29 cellular contexts compared by ENCODE assay signal in the genomic region with DNA sequence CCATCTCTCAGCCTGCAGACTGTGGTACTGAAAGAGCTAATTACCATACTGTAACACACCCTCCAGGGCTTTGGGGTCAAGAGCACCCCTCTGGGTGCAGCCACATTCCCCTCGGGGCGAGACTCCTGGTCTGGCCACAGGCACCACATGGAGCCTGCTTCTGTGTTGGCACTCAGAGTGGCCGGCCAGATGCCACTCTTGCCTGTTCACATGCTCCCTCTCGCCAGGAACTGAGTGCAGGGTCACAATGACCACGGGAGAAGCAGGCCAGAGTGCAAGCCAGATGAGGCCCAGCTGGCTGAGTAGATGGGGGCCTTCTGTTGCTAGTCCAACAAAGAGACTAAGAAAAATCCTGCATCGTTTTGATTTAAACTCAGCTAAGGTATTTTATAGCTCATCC.
DNase-seq lines count a peak whose midpoint lies in the region; ATAC-seq, FAIRE-seq and TF ChIP-seq lines count a peak whose summit lies in the region.
"Had no signal": no experiment of that assay in that cellular context is flagged by ENCODE, and none has a peak within 500 bp of the region (broad histone marks: within the 10 kb centered on the region; RNA-seq: fewer than 3 reads in every experiment).

No MANE protein-coding gene starts in this region.

- no peaks in the 10 kb centered on the region for H3K9me3 ChIP-seq in H1 (ENCODE audit: insufficient read depth in 2 of 2, low read depth in 1 of 2, low read length in 1 of 2)
- no peaks in the 10 kb centered on the region for H3K9me3 ChIP-seq in trophoblast cell (ENCODE audit: insufficient read depth, low read depth, low read length)
- H3K9me3 ChIP-seq: A549, Caco-2, Peyer's patch had no signal

- H3K18ac ChIP-seq in H1 (ENCODE audit: extremely low read depth, low read length) (peak overlapping the region; percentile 24; the same call in 1 of the 2 replicates), trophoblast cell (ENCODE audit: low read length) (peak overlapping the region; percentile 86)

- no peak overlapping the region for H3K27ac ChIP-seq in H1 (ENCODE audit: low read depth, low read length)
- H3K27ac ChIP-seq in trophoblast cell (ENCODE audit: low read depth, low read length), result no peak overlapping the region
- H3K27ac ChIP-seq: A549, C4-2B, Peyer's patch, SK-N-MC had no signal

- H2BK20ac ChIP-seq in H1 (ENCODE audit: low read length), result no peak overlapping the region

- DNase-seq in NCI-H69 (lab: John Stamatoyannopoulos, UW) (peak; percentile 46), H1 (ENCODE audit: low read depth in 1 of 2, low spot score in 2 of 2) (no peak), trophoblast cell (no peak), iPS-NIHi11 (ENCODE audit: low spot score) (no peak)
- no peak for DNase-seq in natural killer cell treated with Interleukin-12 subunit alpha and Interleukin-12 subunit beta and Interleukin-15 and Interleukin-18, amount 100 ng/mL, for 72 hours (ENCODE audit: low spot score)
- no peak for DNase-seq in stimulated activated CD4-positive, alpha-beta T cell treated with anti-CD3 and anti-CD28 coated beads, Interleukin-2, amount 100 ng/mL, for 48 hours
- DNase-seq: Caco-2; CD8-positive, alpha-beta T cell; DMS 273 treated with DMSO at 0.1 percent for 48 hours; DMS79; EL; GDM1; HCEC 1CT; IMR-90; KG1; NCI-H1048; NCI-H1694; NCI-H2029 treated with DMSO at 0.1 percent for 48 hours; NCI-H446 treated with DMSO at 0.1 percent for 48 hours; NCI-H526; OCI-M1; Peyer's patch; SIG-M5 had no signal

- H3K27ac Mint-ChIP-seq in natural killer cell treated with Interleukin-12 subunit alpha and Interleukin-12 subunit beta and Interleukin-15 and Interleukin-18, amount 100 ng/mL, for 72 hours, result no peak overlapping the region
- H3K27ac Mint-ChIP-seq: CD8-positive, alpha-beta T cell; GM23338 had no signal

- no peak for ATAC-seq in natural killer cell treated with Interleukin-12 subunit alpha and Interleukin-12 subunit beta and Interleukin-15 and Interleukin-18, amount 100 ng/mL, for 72 hours
- no peak for ATAC-seq in HG03196 (IDR thresholded peaks at IDR 0.05; ENCODE audit: unreplicated experiment)
- ATAC-seq: A549; CD8-positive, alpha-beta T cell; GM12878; GM23338 had no signal

- CTCF ChIA-PET in H1 (lab: Charles Lee; ENCODE audit: partially characterized antibody), result interaction anchor here (0.7 to 1.7 kb wide), 5 partner anchors 10 to 346 kb away, joined by 3 to 5 read pairs (median 3); no protein-coding TSS in a partner anchor

- H2AFZ ChIP-seq in H1 (ENCODE audit: low read length), result peak overlapping the region; percentile 96; the same call in 1 of the 2 replicates
- H2AFZ ChIP-seq in trophoblast cell (ENCODE audit: insufficient read depth, low read length, poor library complexity), result no peak overlapping the region
- H2AFZ ChIP-seq: GM23338 had no signal

- H3K23ac ChIP-seq in H1 (ENCODE audit: insufficient read length) (no peak overlapping the region), trophoblast cell (ENCODE audit: low read length) (no peak overlapping the region)

- WGBS in H1 (ENCODE audit: extremely low coverage in 1 of 2, insufficient coverage in 1 of 2, insufficient read length in 1 of 2, insufficient replicate concordance in 2 of 2, low coverage in 1 of 2, low lambda C conversion rate in 2 of 2, missing lambda C conversion rate in 1 of 2), 2 experiments, result 86% methylated on average over 6 of the region's 6 CpGs; no CpG with 5 or more reads in 1 of the 2 experiments
- no CpG with 5 or more reads among the region's 6 CpGs for WGBS in trophoblast cell (ENCODE audit: extremely low coverage, insufficient coverage, insufficient read length)

- no peaks in the 10 kb centered on the region for H3K27me3 Mint-ChIP-seq in natural killer cell treated with Interleukin-12 subunit alpha and Interleukin-12 subunit beta and Interleukin-15 and Interleukin-18, amount 100 ng/mL, for 72 hours

- H4K12ac ChIP-seq in trophoblast cell (ENCODE audit: low read depth, low read length), result peak overlapping the region; percentile 36

- H3K79me2 ChIP-seq in H1 (ENCODE audit: control insufficient read depth in 1 of 2, insufficient read depth in 2 of 2, low read length in 2 of 2) (no peaks in the 10 kb centered on the region), trophoblast cell (ENCODE audit: control insufficient read depth, insufficient read depth, low read length, poor library complexity) (no peaks in the 10 kb centered on the region)

- H3K4me2 ChIP-seq in H1 (ENCODE audit: insufficient read depth in 1 of 2, low read depth in 2 of 2, low read length in 2 of 2), result no peak overlapping the region
- no peak overlapping the region for H3K4me2 ChIP-seq in trophoblast cell (ENCODE audit: low read length)
- H3K4me2 ChIP-seq: A549, GM23338 had no signal

- H3K36me3 Mint-ChIP-seq in natural killer cell treated with Interleukin-12 subunit alpha and Interleukin-12 subunit beta and Interleukin-15 and Interleukin-18, amount 100 ng/mL, for 72 hours, result peaks cover 4% of the 10 kb centered on the region
- H3K36me3 Mint-ChIP-seq: CD8-positive, alpha-beta T cell had no signal

- H3K4ac ChIP-seq in H1 (replicated peaks; ENCODE audit: insufficient read length, low read depth, low read length) (no peak overlapping the region), trophoblast cell (ENCODE audit: low read depth, low read length) (no peak overlapping the region)

- no peaks in the 10 kb centered on the region for H3K23me2 ChIP-seq in H1 (ENCODE audit: low read depth, low read length)

- H2BK5ac ChIP-seq in H1 (ENCODE audit: low read depth, low read length) (0 out of 2 replicates have a peak overlapping the region, but pooled peaks have one; percentile 18), trophoblast cell (ENCODE audit: low read depth, low read length, poor library complexity) (peak overlapping the region; percentile 31)

- H2BK15ac ChIP-seq in H1 (ENCODE audit: low read length), result 0 out of 2 replicates have a peak overlapping the region, but pooled peaks have one; percentile 36

- H3K4me1 Mint-ChIP-seq in natural killer cell treated with Interleukin-12 subunit alpha and Interleukin-12 subunit beta and Interleukin-15 and Interleukin-18, amount 100 ng/mL, for 72 hours (ENCODE audit: low read depth in 2 of 2), result no peaks in the 10 kb centered on the region

- no peak for TF ChIP-seq CTCF in H1 (IDR thresholded peaks at IDR 0.05; ENCODE audit: control extremely low read depth in 1 of 3, insufficient read depth in 1 of 3, low read depth in 1 of 3, low read length in 3 of 3)

- H3K4me3 Mint-ChIP-seq in natural killer cell treated with Interleukin-12 subunit alpha and Interleukin-12 subunit beta and Interleukin-15 and Interleukin-18, amount 100 ng/mL, for 72 hours, result no peak overlapping the region
- H3K4me3 Mint-ChIP-seq: CD8-positive, alpha-beta T cell; GM23338 had no signal

- TF ChIP-seq POLR2A in H1 (IDR thresholded peaks at IDR 0.05; ENCODE audit: control extremely low read depth in 1 of 2, low read depth in 2 of 2, low read length in 2 of 2), result no peak

- no peak overlapping the region for H4K91ac ChIP-seq in H1 (replicated peaks; ENCODE audit: insufficient read length, low read length)
- H4K91ac ChIP-seq in trophoblast cell (ENCODE audit: low read depth, low read length), result peak overlapping the region; percentile 66

- peaks cover 13% of the 10 kb centered on the region for H3K9me3 Mint-ChIP-seq in natural killer cell treated with Interleukin-12 subunit alpha and Interleukin-12 subunit beta and Interleukin-15 and Interleukin-18, amount 100 ng/mL, for 72 hours

- H2AK5ac ChIP-seq in H1 (ENCODE audit: low read depth, low read length) (no peak overlapping the region), trophoblast cell (ENCODE audit: low read length) (peak overlapping the region; percentile 31)

- H3K79me1 ChIP-seq in H1 (ENCODE audit: low read depth, low read length), result no peaks in the 10 kb centered on the region
- H3K79me1 ChIP-seq in trophoblast cell (ENCODE audit: low read length), result peaks cover 17% of the 10 kb centered on the region

- H4K5ac ChIP-seq in H1 (ENCODE audit: insufficient read length, low read depth, low read length), result no peak overlapping the region

- H3K4me3 ChIP-seq in H1 (ENCODE audit: extremely low read depth in 1 of 4, insufficient read depth in 2 of 4, low read depth in 3 of 4, low read length in 4 of 4), result no peak overlapping the region
- no peak overlapping the region for H3K4me3 ChIP-seq in trophoblast cell (ENCODE audit: low read depth, low read length)
- H3K4me3 ChIP-seq: A549, GM12878, GM23338, Peyer's patch, SK-N-MC had no signal

- POLR2A ChIA-PET in H1 (lab: Charles Lee; ENCODE audit: partially characterized antibody), result no interaction called here

- H3K27me3 ChIP-seq in H1 (replicated peaks in 1 of 4; ENCODE audit: control insufficient read depth in 3 of 4, extremely low read depth in 1 of 4, insufficient read depth in 3 of 4, low read length in 3 of 4), result no peaks in the 10 kb centered on the region
- H3K27me3 ChIP-seq in trophoblast cell (ENCODE audit: insufficient read depth, low read length), result no peaks in the 10 kb centered on the region
- H3K27me3 ChIP-seq: Peyer's patch had no signal

- no peaks in the 10 kb centered on the region for H4K20me1 ChIP-seq in H1 (replicated peaks in 1 of 2; ENCODE audit: control insufficient read depth in 1 of 2, insufficient read depth in 2 of 2, low read length in 2 of 2)

- H3K9ac ChIP-seq in H1 (replicated peaks in 1 of 4; ENCODE audit: extremely low read depth in 1 of 4, low read depth in 3 of 4, low read length in 3 of 4) (no peak overlapping the region), trophoblast cell (ENCODE audit: low read length) (no peak overlapping the region)

- no peak for TF ChIP-seq RAD21 in H1 (IDR thresholded peaks at IDR 0.05 in 1 of 2, conservative IDR thresholded peaks at IDR 0.05 in 1 of 2; ENCODE audit: low read depth in 2 of 2, low read length in 2 of 2)

- H3K56ac ChIP-seq in H1 (replicated peaks; ENCODE audit: insufficient read length, low read depth, low read length), result no peak overlapping the region

- H3K4me1 ChIP-seq in H1 (replicated peaks in 1 of 4; ENCODE audit: control insufficient read depth in 3 of 4, insufficient read depth in 4 of 4, low read length in 3 of 4) (peaks cover 0 to 2% (median 0%) of the 10 kb centered on the region in 4 experiments; a peak in 2 of 7 replicates), trophoblast cell (ENCODE audit: control insufficient read depth in 1 of 2, insufficient read depth in 2 of 2, low read length in 2 of 2) (peaks cover 13 to 14% of the 10 kb centered on the region in 2 experiments)
- H3K4me1 ChIP-seq: A549, Caco-2, Peyer's patch had no signal

- H2BK120ac ChIP-seq in H1 (replicated peaks; ENCODE audit: low read depth, low read length) (peak overlapping the region; percentile 43), trophoblast cell (ENCODE audit: insufficient read depth, low read length, poor library complexity) (peak overlapping the region; percentile 68)

- no peaks in the 10 kb centered on the region for H3K36me3 ChIP-seq in H1 (ENCODE audit: control insufficient read depth in 2 of 4, insufficient read depth in 4 of 4, low read length in 3 of 4)
- H3K36me3 ChIP-seq in trophoblast cell (ENCODE audit: control insufficient read depth in 1 of 2, insufficient read depth in 2 of 2, low read length in 2 of 2), result peaks cover 0 to 2% of the 10 kb centered on the region in 2 experiments
- H3K36me3 ChIP-seq: Peyer's patch had no signal

- peak overlapping the region; percentile 25; the same call in 1 of the 2 replicates for H4K8ac ChIP-seq in H1 (ENCODE audit: extremely low read depth, insufficient read depth, low read length)
- peak overlapping the region; percentile 21 for H4K8ac ChIP-seq in trophoblast cell (ENCODE audit: low read depth, low read length)

- no peak for FAIRE-seq in H1 (lab: Jason Lieb, UNC)
- FAIRE-seq: A549, GM12878 had no signal

- H2BK12ac ChIP-seq in H1 (ENCODE audit: low read depth, low read length) (peak overlapping the region; percentile 82; the same call in 1 of the 2 replicates), trophoblast cell (ENCODE audit: low read length) (peak overlapping the region; percentile 100)

- no peak for TF ChIP-seq EP300 in H1 (IDR thresholded peaks at IDR 0.05; ENCODE audit: borderline replicate concordance in 1 of 2, low read depth in 2 of 2, low read length in 2 of 2)

- no peak overlapping the region for H3K14ac ChIP-seq in H1 (ENCODE audit: insufficient read length)
- H3K14ac ChIP-seq in trophoblast cell (ENCODE audit: low read length), result peak overlapping the region; percentile 74
